32 cellular contexts compared by ENCODE assay signal in genomic region chr3:192413461-192413860, GRCh38.
"Had no signal": no experiment of that assay in that cellular context is flagged by ENCODE, and none has a peak within 500 bp of the region (broad histone marks: within the 10 kb centered on the region; RNA-seq: fewer than 3 reads in every experiment).

No MANE protein-coding gene starts in this region.

- H3K36me3 ChIP-seq: adrenal gland, gastroesophageal sphincter, heart right ventricle, ovary, suprapubic skin, tibial artery, WERI-Rb-1 had no signal

- H3K27ac ChIP-seq: adrenal gland, coronary artery, gastroesophageal sphincter, heart right ventricle, ovary, suprapubic skin, tibial artery, WERI-Rb-1 had no signal

- FAIRE-seq: islet of Langerhans, small intestine had no signal

- H3K4me3 ChIP-seq: adrenal gland, coronary artery, gastroesophageal sphincter, heart right ventricle, ovary, suprapubic skin, tibial artery had no signal

- H3K9me3 ChIP-seq: adrenal gland, gastroesophageal sphincter, heart right ventricle, ovary, suprapubic skin, tibial artery had no signal

- H3K27ac Mint-ChIP-seq: activated CD4-positive, alpha-beta memory T cell treated with anti-CD3 and anti-CD28 coated beads for 36 hours; activated CD4-positive, alpha-beta T cell treated with anti-CD3 and anti-CD28 coated beads, Interleukin-2, amount 10 ng/mL, durations not matched to agents 24 days and 14 days; activated naive CD4-positive, alpha-beta T cell treated with anti-CD3 and anti-CD28 coated beads for 36 hours; activated naive CD8-positive, alpha-beta T cell treated with anti-CD3 and anti-CD28 coated beads for 36 hours; activated T-helper 1 cell treated with anti-CD3 and anti-CD28 coated beads, Interleukin-12 subunit alpha, Interleukin-12 subunit beta, Interleukin-2, Interleukin-4 antibody, amounts not matched to agents 30 ng/mL and 10 ng/mL and 1 ng/mL, durations not matched to agents 14 hours and 24 hours and 36 hours; brain; effector memory CD8-positive, alpha-beta T cell; memory B cell; naive thymus-derived CD4-positive, alpha-beta T cell; progenitor cell of endocrine pancreas; stimulated activated naive B cell treated with anti-CD40 and anti-IgM and Interleukin-4, amounts not matched to agents 10 μg/mL and 1 μg/mL and 100 μg/mL, for 72 hours; T-helper 17 cell had no signal

- H3K27me3 ChIP-seq: adrenal gland, ovary had no signal

- H3K4me3 Mint-ChIP-seq: activated CD4-positive, alpha-beta memory T cell treated with anti-CD3 and anti-CD28 coated beads for 36 hours; activated CD4-positive, alpha-beta T cell treated with anti-CD3 and anti-CD28 coated beads, Interleukin-2, amount 10 ng/mL, durations not matched to agents 24 days and 14 days; activated naive CD4-positive, alpha-beta T cell treated with anti-CD3 and anti-CD28 coated beads for 36 hours; activated naive CD8-positive, alpha-beta T cell treated with anti-CD3 and anti-CD28 coated beads for 36 hours; activated T-helper 1 cell treated with anti-CD3 and anti-CD28 coated beads, Interleukin-12 subunit alpha, Interleukin-12 subunit beta, Interleukin-2, Interleukin-4 antibody, amounts not matched to agents 30 ng/mL and 10 ng/mL and 1 ng/mL, durations not matched to agents 14 hours and 24 hours and 36 hours; effector memory CD8-positive, alpha-beta T cell; memory B cell; naive thymus-derived CD4-positive, alpha-beta T cell; stimulated activated naive B cell treated with anti-CD40 and anti-IgM and Interleukin-4, amounts not matched to agents 10 μg/mL and 1 μg/mL and 100 μg/mL, for 72 hours; T-helper 17 cell had no signal

- DNase-seq: activated CD4-positive, alpha-beta memory T cell treated with anti-CD3 and anti-CD28 coated beads for 36 hours; activated CD4-positive, alpha-beta T cell treated with anti-CD3 and anti-CD28 coated beads, Interleukin-2, amount 10 ng/mL, durations not matched to agents 24 days and 14 days; activated CD8-positive, alpha-beta memory T cell treated with anti-CD3 and anti-CD28 coated beads, Interleukin-2, amount 50 U/mL, for 4 hours; activated effector memory CD4-positive, alpha-beta T cell treated with anti-CD3 and anti-CD28 coated beads, Interleukin-2, amount 50 U/mL, for 16 hours; activated naive CD4-positive, alpha-beta T cell treated with anti-CD3 and anti-CD28 coated beads for 36 hours; activated naive CD8-positive, alpha-beta T cell treated with anti-CD3 and anti-CD28 coated beads for 36 hours; activated T-cell treated with anti-CD3 and anti-CD28 coated beads, Interleukin-2, amount 50 U/mL, for 1 hour; aorta; effector memory CD8-positive, alpha-beta T cell; heart right ventricle; left colon; midbrain; naive thymus-derived CD4-positive, alpha-beta T cell; ovary; retina; small intestine; stimulated activated naive B cell treated with anti-CD40 and anti-IgM and Interleukin-4, amounts not matched to agents 10 μg/mL and 1 μg/mL and 100 μg/mL, for 72 hours; T-helper 17 cell; T1000; tibial artery; WERI-Rb-1 had no signal

- H3K4me1 Mint-ChIP-seq: activated CD4-positive, alpha-beta T cell treated with anti-CD3 and anti-CD28 coated beads, Interleukin-2, amount 10 ng/mL, durations not matched to agents 24 days and 14 days; T-helper 17 cell had no signal

- H3K36me3 Mint-ChIP-seq: activated naive CD8-positive, alpha-beta T cell treated with anti-CD3 and anti-CD28 coated beads for 36 hours; brain; memory B cell; naive thymus-derived CD4-positive, alpha-beta T cell; stimulated activated naive B cell treated with anti-CD40 and anti-IgM and Interleukin-4, amounts not matched to agents 10 μg/mL and 1 μg/mL and 100 μg/mL, for 72 hours had no signal

- H3K9me3 Mint-ChIP-seq: activated CD4-positive, alpha-beta memory T cell treated with anti-CD3 and anti-CD28 coated beads for 36 hours; activated CD4-positive, alpha-beta T cell treated with anti-CD3 and anti-CD28 coated beads, Interleukin-2, amount 10 ng/mL, durations not matched to agents 24 days and 14 days; activated naive CD4-positive, alpha-beta T cell treated with anti-CD3 and anti-CD28 coated beads for 36 hours; activated T-helper 1 cell treated with anti-CD3 and anti-CD28 coated beads, Interleukin-12 subunit alpha, Interleukin-12 subunit beta, Interleukin-2, Interleukin-4 antibody, amounts not matched to agents 30 ng/mL and 10 ng/mL and 1 ng/mL, durations not matched to agents 14 hours and 24 hours and 36 hours; brain; memory B cell; stimulated activated naive B cell treated with anti-CD40 and anti-IgM and Interleukin-4, amounts not matched to agents 10 μg/mL and 1 μg/mL and 100 μg/mL, for 72 hours had no signal

- ATAC-seq: activated CD4-positive, CD25-positive, alpha-beta regulatory T cell treated with anti-CD3 and anti-CD28 coated beads, Interleukin-2, amount 50 U/mL, for 24 hours; effector memory CD8-positive, alpha-beta T cell; gastroesophageal sphincter; heart right ventricle; left colon; naive thymus-derived CD4-positive, alpha-beta T cell; sciatic nerve; stimulated activated naive B cell treated with anti-CD40 and anti-IgM and Interleukin-4, amounts not matched to agents 10 μg/mL and 1 μg/mL and 100 μg/mL, for 72 hours; T-helper 17 cell had no signal
